1 cellular context compared by ENCODE assay signal in the genomic region with DNA sequence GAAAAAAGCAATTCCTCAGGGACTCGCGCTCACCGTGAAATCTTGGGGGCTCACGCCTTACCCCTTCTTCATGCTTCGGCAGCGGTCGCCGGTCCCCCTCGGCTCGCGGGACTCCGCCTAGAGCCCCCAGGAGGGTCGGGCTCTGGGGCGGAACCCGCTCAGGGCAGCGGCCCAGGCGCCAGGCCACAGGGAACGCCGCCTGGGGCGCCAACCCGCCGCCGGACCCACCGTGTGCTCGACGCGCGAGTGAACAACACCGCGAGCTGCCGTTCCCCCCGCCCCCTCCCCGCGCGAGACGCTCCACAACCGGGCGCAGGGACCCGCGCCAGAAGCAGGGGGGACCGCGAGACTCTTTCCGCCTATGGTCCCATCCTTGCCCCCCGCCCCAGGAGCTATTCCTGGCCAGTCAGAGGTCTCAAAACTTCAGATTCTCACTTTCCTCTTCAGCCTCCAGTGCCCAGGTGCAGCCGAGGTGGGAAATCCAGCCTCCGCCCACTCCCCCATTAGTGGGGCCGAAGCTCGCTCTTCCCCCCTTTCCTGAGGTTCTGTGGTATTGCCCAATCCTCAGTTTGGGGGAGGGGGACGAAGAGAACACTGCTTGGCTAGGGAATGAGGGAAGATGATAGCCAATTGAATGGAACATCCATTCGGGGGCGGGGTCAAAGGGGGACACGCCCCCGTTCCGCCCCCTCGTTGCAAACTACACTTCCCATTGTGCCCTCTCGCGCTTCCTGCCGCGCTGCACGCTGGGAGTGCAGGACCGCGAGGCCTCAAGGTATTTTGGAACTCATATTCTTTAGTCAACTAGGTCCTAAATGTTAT.
A peak's percentile ranks its signal among the peaks of the same experiment; 100 is the strongest.
TF ChIP-seq lines count a peak whose summit lies in the region.

A gene (minus strand): TSS at position 265 of the 822 bp plus-strand sequence. CDS start 52,069 bp downstream, outside the sequence.

TF ChIP-seq in K562, 482 proteins besides CTCF, POLR2A, EP300 and RAD21 (continued from another document and continues in another):
- TF ChIP-seq, protein P1, sequence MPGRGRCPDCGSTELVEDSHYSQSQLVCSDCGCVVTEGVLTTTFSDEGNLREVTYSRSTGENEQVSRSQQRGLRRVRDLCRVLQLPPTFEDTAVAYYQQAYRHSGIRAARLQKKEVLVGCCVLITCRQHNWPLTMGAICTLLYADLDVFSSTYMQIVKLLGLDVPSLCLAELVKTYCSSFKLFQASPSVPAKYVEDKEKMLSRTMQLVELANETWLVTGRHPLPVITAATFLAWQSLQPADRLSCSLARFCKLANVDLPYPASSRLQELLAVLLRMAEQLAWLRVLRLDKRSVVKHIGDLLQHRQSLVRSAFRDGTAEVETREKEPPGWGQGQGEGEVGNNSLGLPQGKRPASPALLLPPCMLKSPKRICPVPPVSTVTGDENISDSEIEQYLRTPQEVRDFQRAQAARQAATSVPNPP (IDR thresholded peaks at IDR 0.05; ENCODE audit: borderline replicate concordance, insufficient read depth, insufficient read length), result no peak
- TF ChIP-seq MECOM (CRISPR knock-in tag; IDR thresholded peaks at IDR 0.05), result no peak
- no peak for TF ChIP-seq RBM22 (IDR thresholded peaks at IDR 0.05; ENCODE audit: low read depth, low read length, poor library complexity, severe bottlenecking)
- TF ChIP-seq NELFE (IDR thresholded peaks at IDR 0.05; ENCODE audit: insufficient read depth, insufficient read length), result no peak
- TF ChIP-seq, protein P2, sequence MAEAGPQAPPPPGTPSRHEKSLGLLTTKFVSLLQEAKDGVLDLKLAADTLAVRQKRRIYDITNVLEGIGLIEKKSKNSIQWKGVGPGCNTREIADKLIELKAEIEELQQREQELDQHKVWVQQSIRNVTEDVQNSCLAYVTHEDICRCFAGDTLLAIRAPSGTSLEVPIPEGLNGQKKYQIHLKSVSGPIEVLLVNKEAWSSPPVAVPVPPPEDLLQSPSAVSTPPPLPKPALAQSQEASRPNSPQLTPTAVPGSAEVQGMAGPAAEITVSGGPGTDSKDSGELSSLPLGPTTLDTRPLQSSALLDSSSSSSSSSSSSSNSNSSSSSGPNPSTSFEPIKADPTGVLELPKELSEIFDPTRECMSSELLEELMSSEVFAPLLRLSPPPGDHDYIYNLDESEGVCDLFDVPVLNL (CRISPR knock-in tag; IDR thresholded peaks at IDR 0.05; ENCODE audit: low read depth), result no peak
- no peak for TF ChIP-seq ARID1B (IDR thresholded peaks at IDR 0.05)
- TF ChIP-seq ZSCAN32 (CRISPR knock-in tag; IDR thresholded peaks at IDR 0.05), result no peak
- no peak for TF ChIP-seq POLR2H (tag; IDR thresholded peaks at IDR 0.05; ENCODE audit: low read depth)
- TF ChIP-seq JUN (IDR thresholded peaks at IDR 0.05; ENCODE audit: borderline replicate concordance, low read depth, low read length), result no peak
- TF ChIP-seq JUN (CRISPR knock-in tag; IDR thresholded peaks at IDR 0.05; ENCODE audit: borderline replicate concordance), result no peak
- TF ChIP-seq, protein P3, sequence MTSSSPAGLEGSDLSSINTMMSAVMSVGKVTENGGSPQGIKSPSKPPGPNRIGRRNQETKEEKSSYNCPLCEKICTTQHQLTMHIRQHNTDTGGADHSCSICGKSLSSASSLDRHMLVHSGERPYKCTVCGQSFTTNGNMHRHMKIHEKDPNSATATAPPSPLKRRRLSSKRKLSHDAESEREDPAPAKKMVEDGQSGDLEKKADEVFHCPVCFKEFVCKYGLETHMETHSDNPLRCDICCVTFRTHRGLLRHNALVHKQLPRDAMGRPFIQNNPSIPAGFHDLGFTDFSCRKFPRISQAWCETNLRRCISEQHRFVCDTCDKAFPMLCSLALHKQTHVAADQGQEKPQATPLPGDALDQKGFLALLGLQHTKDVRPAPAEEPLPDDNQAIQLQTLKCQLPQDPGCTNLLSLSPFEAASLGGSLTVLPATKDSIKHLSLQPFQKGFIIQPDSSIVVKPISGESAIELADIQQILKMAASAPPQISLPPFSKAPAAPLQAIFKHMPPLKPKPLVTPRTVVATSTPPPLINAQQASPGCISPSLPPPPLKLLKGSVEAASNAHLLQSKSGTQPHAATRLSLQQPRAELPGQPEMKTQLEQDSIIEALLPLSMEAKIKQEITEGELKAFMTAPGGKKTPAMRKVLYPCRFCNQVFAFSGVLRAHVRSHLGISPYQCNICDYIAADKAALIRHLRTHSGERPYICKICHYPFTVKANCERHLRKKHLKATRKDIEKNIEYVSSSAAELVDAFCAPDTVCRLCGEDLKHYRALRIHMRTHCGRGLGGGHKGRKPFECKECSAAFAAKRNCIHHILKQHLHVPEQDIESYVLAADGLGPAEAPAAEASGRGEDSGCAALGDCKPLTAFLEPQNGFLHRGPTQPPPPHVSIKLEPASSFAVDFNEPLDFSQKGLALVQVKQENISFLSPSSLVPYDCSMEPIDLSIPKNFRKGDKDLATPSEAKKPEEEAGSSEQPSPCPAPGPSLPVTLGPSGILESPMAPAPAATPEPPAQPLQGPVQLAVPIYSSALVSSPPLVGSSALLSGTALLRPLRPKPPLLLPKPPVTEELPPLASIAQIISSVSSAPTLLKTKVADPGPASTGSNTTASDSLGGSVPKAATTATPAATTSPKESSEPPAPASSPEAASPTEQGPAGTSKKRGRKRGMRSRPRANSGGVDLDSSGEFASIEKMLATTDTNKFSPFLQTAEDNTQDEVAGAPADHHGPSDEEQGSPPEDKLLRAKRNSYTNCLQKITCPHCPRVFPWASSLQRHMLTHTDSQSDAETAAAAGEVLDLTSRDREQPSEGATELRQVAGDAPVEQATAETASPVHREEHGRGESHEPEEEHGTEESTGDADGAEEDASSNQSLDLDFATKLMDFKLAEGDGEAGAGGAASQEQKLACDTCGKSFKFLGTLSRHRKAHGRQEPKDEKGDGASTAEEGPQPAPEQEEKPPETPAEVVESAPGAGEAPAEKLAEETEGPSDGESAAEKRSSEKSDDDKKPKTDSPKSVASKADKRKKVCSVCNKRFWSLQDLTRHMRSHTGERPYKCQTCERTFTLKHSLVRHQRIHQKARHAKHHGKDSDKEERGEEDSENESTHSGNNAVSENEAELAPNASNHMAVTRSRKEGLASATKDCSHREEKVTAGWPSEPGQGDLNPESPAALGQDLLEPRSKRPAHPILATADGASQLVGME (CRISPR knock-in tag; IDR thresholded peaks at IDR 0.05), result no peak; the same call in 1 of the 2 replicates
- TF ChIP-seq CBX5 (IDR thresholded peaks at IDR 0.05; ENCODE audit: borderline replicate concordance, low read depth), result no peak
- TF ChIP-seq, protein P4, sequence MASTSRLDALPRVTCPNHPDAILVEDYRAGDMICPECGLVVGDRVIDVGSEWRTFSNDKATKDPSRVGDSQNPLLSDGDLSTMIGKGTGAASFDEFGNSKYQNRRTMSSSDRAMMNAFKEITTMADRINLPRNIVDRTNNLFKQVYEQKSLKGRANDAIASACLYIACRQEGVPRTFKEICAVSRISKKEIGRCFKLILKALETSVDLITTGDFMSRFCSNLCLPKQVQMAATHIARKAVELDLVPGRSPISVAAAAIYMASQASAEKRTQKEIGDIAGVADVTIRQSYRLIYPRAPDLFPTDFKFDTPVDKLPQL (IDR thresholded peaks at IDR 0.05; ENCODE audit: extremely low read depth, insufficient read length), result no peak
- TF ChIP-seq, protein P5, sequence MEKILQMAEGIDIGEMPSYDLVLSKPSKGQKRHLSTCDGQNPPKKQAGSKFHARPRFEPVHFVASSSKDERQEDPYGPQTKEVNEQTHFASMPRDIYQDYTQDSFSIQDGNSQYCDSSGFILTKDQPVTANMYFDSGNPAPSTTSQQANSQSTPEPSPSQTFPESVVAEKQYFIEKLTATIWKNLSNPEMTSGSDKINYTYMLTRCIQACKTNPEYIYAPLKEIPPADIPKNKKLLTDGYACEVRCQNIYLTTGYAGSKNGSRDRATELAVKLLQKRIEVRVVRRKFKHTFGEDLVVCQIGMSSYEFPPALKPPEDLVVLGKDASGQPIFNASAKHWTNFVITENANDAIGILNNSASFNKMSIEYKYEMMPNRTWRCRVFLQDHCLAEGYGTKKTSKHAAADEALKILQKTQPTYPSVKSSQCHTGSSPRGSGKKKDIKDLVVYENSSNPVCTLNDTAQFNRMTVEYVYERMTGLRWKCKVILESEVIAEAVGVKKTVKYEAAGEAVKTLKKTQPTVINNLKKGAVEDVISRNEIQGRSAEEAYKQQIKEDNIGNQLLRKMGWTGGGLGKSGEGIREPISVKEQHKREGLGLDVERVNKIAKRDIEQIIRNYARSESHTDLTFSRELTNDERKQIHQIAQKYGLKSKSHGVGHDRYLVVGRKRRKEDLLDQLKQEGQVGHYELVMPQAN (IDR thresholded peaks at IDR 0.05; ENCODE audit: borderline replicate concordance), result no peak
- no peak for TF ChIP-seq CBX8 (IDR thresholded peaks at IDR 0.05; ENCODE audit: borderline replicate concordance, extremely low read depth, low read depth, low read length, poor library complexity, severe bottlenecking)
- TF ChIP-seq BDP1 (IDR thresholded peaks at IDR 0.05; ENCODE audit: insufficient read depth, insufficient read length), result no peak
- TF ChIP-seq ZKSCAN1 (IDR thresholded peaks at IDR 0.05; ENCODE audit: low read depth, low read length), result no peak
- no peak for TF ChIP-seq KLF6 (CRISPR knock-in tag; IDR thresholded peaks at IDR 0.05; ENCODE audit: borderline replicate concordance)
- TF ChIP-seq ZNF274 (IDR thresholded peaks at IDR 0.05; ENCODE audit: borderline replicate concordance, low read depth, low read length), result no peak
- no peak for TF ChIP-seq BRD4 (IDR thresholded peaks at IDR 0.05)
- TF ChIP-seq, protein P6, sequence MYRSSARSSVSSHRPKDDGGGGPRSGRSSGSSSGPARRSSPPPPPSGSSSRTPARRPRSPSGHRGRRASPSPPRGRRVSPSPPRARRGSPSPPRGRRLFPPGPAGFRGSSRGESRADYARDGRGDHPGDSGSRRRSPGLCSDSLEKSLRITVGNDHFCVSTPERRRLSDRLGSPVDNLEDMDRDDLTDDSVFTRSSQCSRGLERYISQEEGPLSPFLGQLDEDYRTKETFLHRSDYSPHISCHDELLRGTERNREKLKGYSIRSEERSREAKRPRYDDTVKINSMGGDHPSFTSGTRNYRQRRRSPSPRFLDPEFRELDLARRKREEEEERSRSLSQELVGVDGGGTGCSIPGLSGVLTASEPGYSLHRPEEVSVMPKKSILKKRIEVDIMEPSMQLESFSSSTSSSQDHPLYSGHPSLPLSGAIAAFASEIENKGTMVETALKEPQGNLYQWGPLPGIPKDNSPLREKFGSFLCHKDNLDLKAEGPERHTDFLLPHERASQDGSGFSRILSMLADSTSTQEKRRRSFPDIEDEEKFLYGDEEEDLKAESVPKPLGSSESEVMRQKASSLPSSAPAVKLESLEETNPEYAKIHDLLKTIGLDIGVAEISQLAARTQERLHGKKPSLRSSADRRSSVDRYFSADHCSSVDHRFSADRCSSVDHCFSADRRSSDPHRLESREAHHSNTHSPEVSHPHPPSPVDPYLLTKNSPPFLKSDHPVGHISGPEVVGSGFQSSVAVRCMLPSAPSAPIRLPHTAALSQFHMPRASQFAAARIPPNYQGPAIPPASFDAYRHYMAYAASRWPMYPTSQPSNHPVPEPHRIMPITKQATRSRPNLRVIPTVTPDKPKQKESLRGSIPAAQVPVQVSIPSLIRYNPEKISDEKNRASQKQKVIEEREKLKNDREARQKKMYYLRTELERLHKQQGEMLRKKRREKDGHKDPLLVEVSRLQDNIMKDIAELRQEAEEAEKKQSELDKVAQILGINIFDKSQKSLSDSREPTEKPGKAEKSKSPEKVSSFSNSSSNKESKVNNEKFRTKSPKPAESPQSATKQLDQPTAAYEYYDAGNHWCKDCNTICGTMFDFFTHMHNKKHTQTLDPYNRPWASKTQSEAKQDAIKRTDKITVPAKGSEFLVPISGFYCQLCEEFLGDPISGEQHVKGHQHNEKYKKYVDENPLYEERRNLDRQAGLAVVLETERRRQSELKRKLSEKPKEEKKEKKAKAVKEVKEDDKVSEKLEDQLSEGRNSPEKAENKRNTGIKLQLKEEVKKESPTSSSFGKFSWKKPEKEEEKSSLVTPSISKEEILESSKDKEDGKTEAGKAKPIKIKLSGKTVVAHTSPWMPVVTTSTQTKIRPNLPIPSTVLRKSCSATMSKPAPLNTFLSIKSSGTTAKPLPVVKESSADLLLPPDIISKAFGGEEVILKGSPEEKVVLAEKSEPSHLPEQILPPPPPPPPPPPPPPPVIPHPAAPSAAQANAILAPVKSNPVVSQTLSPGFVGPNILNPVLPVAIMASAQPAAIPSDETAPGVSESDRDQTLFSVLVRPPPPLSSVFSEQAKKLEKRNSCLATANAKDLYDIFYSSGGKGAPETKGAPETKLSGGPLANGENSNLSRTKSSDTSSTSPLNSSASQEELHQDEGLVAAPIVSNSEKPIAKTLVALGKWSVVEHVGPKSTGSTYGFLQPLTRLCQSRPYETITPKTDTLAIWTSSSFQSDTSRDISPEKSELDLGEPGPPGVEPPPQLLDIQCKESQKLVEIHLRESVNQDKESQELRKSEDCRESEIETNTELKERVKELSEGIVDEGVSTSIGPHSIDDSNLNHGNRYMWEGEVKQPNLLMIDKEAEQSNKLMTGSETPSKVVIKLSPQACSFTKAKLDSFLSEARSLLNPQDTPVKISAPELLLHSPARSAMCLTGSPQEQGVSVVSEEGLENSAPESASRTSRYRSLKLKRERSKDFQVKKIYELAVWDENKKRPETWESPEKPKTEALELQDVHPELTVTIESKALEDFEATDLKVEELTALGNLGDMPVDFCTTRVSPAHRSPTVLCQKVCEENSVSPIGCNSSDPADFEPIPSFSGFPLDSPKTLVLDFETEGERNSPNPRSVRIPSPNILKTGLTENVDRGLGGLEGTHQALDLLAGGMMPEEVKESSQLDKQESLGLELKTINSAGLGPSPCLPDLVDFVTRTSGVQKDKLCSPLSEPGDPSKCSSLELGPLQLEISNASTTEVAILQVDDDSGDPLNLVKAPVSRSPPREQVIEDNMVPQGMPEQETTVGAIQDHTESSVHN (IDR thresholded peaks at IDR 0.05; ENCODE audit: borderline replicate concordance in 1 of 2, low read depth in 1 of 2), result no peak
- no peak for TF ChIP-seq ZNF584 (CRISPR knock-in tag; IDR thresholded peaks at IDR 0.05; ENCODE audit: low read depth)
- TF ChIP-seq, protein P7, sequence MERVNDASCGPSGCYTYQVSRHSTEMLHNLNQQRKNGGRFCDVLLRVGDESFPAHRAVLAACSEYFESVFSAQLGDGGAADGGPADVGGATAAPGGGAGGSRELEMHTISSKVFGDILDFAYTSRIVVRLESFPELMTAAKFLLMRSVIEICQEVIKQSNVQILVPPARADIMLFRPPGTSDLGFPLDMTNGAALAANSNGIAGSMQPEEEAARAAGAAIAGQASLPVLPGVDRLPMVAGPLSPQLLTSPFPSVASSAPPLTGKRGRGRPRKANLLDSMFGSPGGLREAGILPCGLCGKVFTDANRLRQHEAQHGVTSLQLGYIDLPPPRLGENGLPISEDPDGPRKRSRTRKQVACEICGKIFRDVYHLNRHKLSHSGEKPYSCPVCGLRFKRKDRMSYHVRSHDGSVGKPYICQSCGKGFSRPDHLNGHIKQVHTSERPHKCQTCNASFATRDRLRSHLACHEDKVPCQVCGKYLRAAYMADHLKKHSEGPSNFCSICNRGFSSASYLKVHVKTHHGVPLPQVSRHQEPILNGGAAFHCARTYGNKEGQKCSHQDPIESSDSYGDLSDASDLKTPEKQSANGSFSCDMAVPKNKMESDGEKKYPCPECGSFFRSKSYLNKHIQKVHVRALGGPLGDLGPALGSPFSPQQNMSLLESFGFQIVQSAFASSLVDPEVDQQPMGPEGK (CRISPR knock-in tag; IDR thresholded peaks at IDR 0.05; ENCODE audit: borderline replicate concordance), result no peak
- TF ChIP-seq DMBX1 (CRISPR knock-in tag; IDR thresholded peaks at IDR 0.05; ENCODE audit: borderline replicate concordance), result no peak
- no peak for TF ChIP-seq IFI16 (CRISPR knock-in tag; IDR thresholded peaks at IDR 0.05)
- peak; percentile 72; the same call in 1 of the 2 replicates for TF ChIP-seq ZNF644 (tag; IDR thresholded peaks at IDR 0.05; ENCODE audit: low read depth)
